ENCODE assay signal across 11 cellular contexts in the genomic region with DNA sequence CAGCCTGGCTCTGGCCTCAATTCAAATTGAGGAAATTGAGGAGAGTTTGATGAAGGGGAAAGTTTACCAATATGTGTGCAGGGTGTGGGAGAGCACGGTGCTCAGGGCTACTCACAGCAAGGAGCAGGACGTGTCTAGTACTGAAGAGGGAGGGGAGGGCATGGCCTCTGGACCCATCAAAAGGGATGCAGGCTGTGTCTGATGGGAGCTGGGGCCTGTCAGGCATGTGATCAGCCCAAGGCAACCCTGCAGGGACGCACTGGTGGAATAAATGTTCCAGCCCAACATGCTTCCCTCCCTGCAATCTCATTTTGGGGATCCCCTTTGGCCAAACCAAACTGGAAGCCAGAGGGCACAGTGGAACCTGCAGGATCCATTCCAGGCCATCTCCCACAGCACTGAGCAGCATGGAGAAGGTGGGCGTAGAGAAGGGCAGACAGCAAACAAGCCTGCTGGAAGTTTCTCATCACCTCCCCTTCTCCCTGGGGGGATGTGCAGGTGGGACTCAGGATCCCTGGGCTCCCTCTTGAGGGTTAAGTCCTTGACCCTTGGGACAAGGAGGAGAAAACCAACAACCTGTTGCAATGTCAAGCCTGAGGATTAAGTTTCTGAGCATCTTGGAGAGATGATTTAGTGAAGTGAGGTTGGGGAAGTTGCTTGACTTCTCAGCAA.
"Had no signal": no experiment of that assay in that cellular context is flagged by ENCODE, and none has a peak within 500 bp of the region (broad histone marks: within the 10 kb centered on the region; RNA-seq: fewer than 3 reads in every experiment).

No MANE protein-coding gene starts in this region.

- H3K4me3 Mint-ChIP-seq: GM23338, H9, HFFc6 had no signal

- H3K27ac ChIP-seq: GM23248 had no signal

- H3K4me2 ChIP-seq: GM23338 had no signal

- H3K9me3 Mint-ChIP-seq: GM23338, H9, HFFc6 had no signal

- H3K4me3 ChIP-seq: GM23248, GM23338, HAP-1 had no signal

- DNase-seq: GM23248, GOT3, H7, H9, HCEC 1CT, HFFc6 had no signal

- H3K4me1 Mint-ChIP-seq: GM23338, H9 had no signal

- ATAC-seq: GM23338, HCT116 had no signal

- FAIRE-seq: H1, H54 had no signal

- H3K9me3 ChIP-seq: HAP-1 had no signal

- H3K9ac ChIP-seq: GM23248 had no signal

- H2AFZ ChIP-seq: GM23248, GM23338 had no signal

- H3K27ac Mint-ChIP-seq: GM23338, H9, HFFc6 had no signal

- H3K36me3 ChIP-seq: HAP-1 had no signal

- H3K4me1 ChIP-seq: HAP-1 had no signal
